8 cellular contexts compared by ENCODE assay signal in genomic region chr12:124566181-124567034, GRCh38. TPM values are rescaled to one million over a fixed set of nuclear protein-coding genes. Genes with fewer than 3 reads are reported as not detected.
DNase-seq lines count a peak whose midpoint lies in the region; ATAC-seq lines count a peak whose summit lies in the region.

No MANE protein-coding gene starts in this region.

- H3K4me1 Mint-ChIP-seq in activated CD4-positive, alpha-beta T cell treated with anti-CD3 and anti-CD28 coated beads, Interleukin-2, amount 10 ng/mL, durations not matched to agents 24 days and 14 days: peaks cover 17% of the 10 kb centered on the region
- H3K4me1 Mint-ChIP-seq in dendritic cell treated with granulocyte-macrophage colony-stimulating factor and Interleukin-4, amounts not matched to agents 40 ng/mL and 50 ng/mL, for 4 days (ENCODE audit: low read depth): peaks cover 79% of the 10 kb centered on the region

- peaks cover 2% of the 10 kb centered on the region for H3K27me3 Mint-ChIP-seq in activated CD4-positive, alpha-beta T cell treated with anti-CD3 and anti-CD28 coated beads, Interleukin-2, amount 10 ng/mL, durations not matched to agents 24 days and 14 days
- peaks cover 1% of the 10 kb centered on the region for H3K27me3 Mint-ChIP-seq in dendritic cell treated with granulocyte-macrophage colony-stimulating factor and Interleukin-4, amounts not matched to agents 40 ng/mL and 50 ng/mL, for 4 days

- no peaks in the 10 kb centered on the region for H3K9me3 Mint-ChIP-seq in activated CD4-positive, alpha-beta T cell treated with anti-CD3 and anti-CD28 coated beads, Interleukin-2, amount 10 ng/mL, durations not matched to agents 24 days and 14 days
- H3K9me3 Mint-ChIP-seq in dendritic cell treated with granulocyte-macrophage colony-stimulating factor and Interleukin-4, amounts not matched to agents 40 ng/mL and 50 ng/mL, for 4 days: no peaks in the 10 kb centered on the region

- ATAC-seq in GM18498 (IDR thresholded peaks at IDR 0.05; ENCODE audit: unreplicated experiment) (peak; percentile 44), HG03045 (IDR thresholded peaks at IDR 0.05; ENCODE audit: unreplicated experiment) (peak; percentile 50), left lobe of liver (peak; percentile 82)

- DNase-seq in 8988T: peak; percentile 99
- DNase-seq in NCI-H226: peak; percentile 72
- DNase-seq in activated CD4-positive, alpha-beta T cell treated with anti-CD3 and anti-CD28 coated beads, Interleukin-2, amount 10 ng/mL, durations not matched to agents 24 days and 14 days: peak; percentile 93
- DNase-seq in left lobe of liver (ENCODE audit: low spot score): peak; percentile 89
- DNase-seq in stimulated activated CD4-positive, alpha-beta T cell treated with anti-CD3 and anti-CD28 coated beads, Interleukin-1b, Interleukin-23, amount 100 ng/mL, for 48 hours: peak; percentile 62

- intact Hi-C loops in activated CD4-positive, alpha-beta T cell treated with anti-CD3 and anti-CD28 coated beads, Interleukin-2, amount 10 ng/mL, durations not matched to agents 24 days and 14 days (cut with micrococcal nuclease): loop anchor here (1.0 to 5.0 kb wide), 8 partner anchors 20 to 296 kb away; partner anchors contain the start of gene SCARB1
- intact Hi-C loops in dendritic cell treated with granulocyte-macrophage colony-stimulating factor and Interleukin-4, amounts not matched to agents 40 ng/mL and 50 ng/mL, for 4 days (cut with micrococcal nuclease): loop anchor here (1.0 kb wide), 1 partner anchor 17 kb away; no protein-coding TSS in a partner anchor

- H3K36me3 Mint-ChIP-seq in activated CD4-positive, alpha-beta T cell treated with anti-CD3 and anti-CD28 coated beads, Interleukin-2, amount 10 ng/mL, durations not matched to agents 24 days and 14 days (ENCODE audit: low read depth): no peaks in the 10 kb centered on the region
- H3K36me3 Mint-ChIP-seq in dendritic cell treated with granulocyte-macrophage colony-stimulating factor and Interleukin-4, amounts not matched to agents 40 ng/mL and 50 ng/mL, for 4 days (ENCODE audit: low read depth): peaks cover 40% of the 10 kb centered on the region

- peak overlapping the region; percentile 89 for H3K27ac Mint-ChIP-seq in activated CD4-positive, alpha-beta T cell treated with anti-CD3 and anti-CD28 coated beads, Interleukin-2, amount 10 ng/mL, durations not matched to agents 24 days and 14 days
- H3K27ac Mint-ChIP-seq in dendritic cell treated with granulocyte-macrophage colony-stimulating factor and Interleukin-4, amounts not matched to agents 40 ng/mL and 50 ng/mL, for 4 days: peak overlapping the region; percentile 85

- peak overlapping the region; percentile 95 for H3K4me3 Mint-ChIP-seq in activated CD4-positive, alpha-beta T cell treated with anti-CD3 and anti-CD28 coated beads, Interleukin-2, amount 10 ng/mL, durations not matched to agents 24 days and 14 days
- peak overlapping the region; percentile 91 for H3K4me3 Mint-ChIP-seq in dendritic cell treated with granulocyte-macrophage colony-stimulating factor and Interleukin-4, amounts not matched to agents 40 ng/mL and 50 ng/mL, for 4 days

RNA-seq across cellular contexts. Expression of gene NCOR2, which starts 1.0 kb away (rescaled TPM):
- 125 and 128 TPM in 2 replicates for total RNA-seq in activated CD4-positive, alpha-beta T cell treated with anti-CD3 and anti-CD28 coated beads, Interleukin-2, amount 10 ng/mL, durations not matched to agents 24 days and 14 days
- 58.3 TPM for total RNA-seq in left lobe of liver

Comparison
In these comparisons a context has a peak if more than half of its experiments do, and no peak if none do; other contexts are left out.
1. Peak in every context shown above with its lines: DNase-seq and ATAC-seq.